Comparison of ENCODE assay signal across 29 cellular contexts in genomic region chr11:128536521-128536920, GRCh38.
"Had no signal": no experiment of that assay in that cellular context is flagged by ENCODE, and none has a peak within 500 bp of the region (broad histone marks: within the 10 kb centered on the region; RNA-seq: fewer than 3 reads in every experiment).

No MANE protein-coding gene starts in this region.

- FAIRE-seq: kidney had no signal

- ATAC-seq: esophagus mucosa; gastroesophageal sphincter; heart left ventricle; left ventricle myocardium superior; natural killer cell; sciatic nerve; stimulated activated naive CD8-positive, alpha-beta T cell treated with anti-CD3 and anti-CD28 coated beads, Interleukin-15, amount 100 ng/mL, for 72 hours had no signal

- H3K4me1 ChIP-seq: colonic mucosa, gastroesophageal sphincter had no signal

- H3K36me3 ChIP-seq: colonic mucosa, gastroesophageal sphincter, heart left ventricle, ovary, thyroid gland, vagina had no signal

- H3K9me3 ChIP-seq: colonic mucosa, gastroesophageal sphincter, heart left ventricle, ovary, thyroid gland, vagina had no signal

- H3K27me3 Mint-ChIP-seq: memory B cell; stimulated activated naive CD8-positive, alpha-beta T cell treated with anti-CD3 and anti-CD28 coated beads, Interleukin-15, amount 100 ng/mL, for 72 hours had no signal

- H3K36me3 Mint-ChIP-seq: natural killer cell had no signal

- H3K27me3 ChIP-seq: colonic mucosa, gastroesophageal sphincter, heart left ventricle, hepatocyte, ovary, thyroid gland, vagina had no signal

- H3K4me1 Mint-ChIP-seq: natural killer cell had no signal

- H3K9me3 Mint-ChIP-seq: dendritic cell treated with granulocyte-macrophage colony-stimulating factor and Interleukin-4, amounts not matched to agents 40 ng/mL and 50 ng/mL, for 4 days; endodermal cell; memory B cell; natural killer cell had no signal

- DNase-seq: colonic mucosa; effector CD8-positive, alpha-beta T cell; endodermal cell; foreskin fibroblast; heart left ventricle; kidney; left ventricle myocardium superior; natural killer cell; occipital lobe; ovary; stimulated activated CD4-positive, alpha-beta T cell treated with anti-CD3 and anti-CD28 coated beads, Interleukin-12 subunit alpha, Interleukin-12 subunit beta, amount 100 ng/mL, for 4 hours; stimulated activated CD4-positive, alpha-beta T cell treated with anti-CD3 and anti-CD28 coated beads, Interleukin-1b, Interleukin-23, amount 100 ng/mL, for 48 hours; stimulated activated CD4-positive, alpha-beta T cell treated with anti-CD3 and anti-CD28 coated beads, Interleukin-4, amount 100 ng/mL, for 1 hour; stimulated activated CD8-positive, alpha-beta memory T cell treated with anti-CD3 and anti-CD28 coated beads, Interleukin-4, amount 100 ng/mL, for 48 hours; stimulated activated naive CD4-positive, alpha-beta T cell; stimulated activated naive CD8-positive, alpha-beta T cell treated with anti-CD3 and anti-CD28 coated beads, Interleukin-15, amount 100 ng/mL, for 72 hours; thyroid gland; trophoblast cell had no signal

- H3K27ac ChIP-seq: colonic mucosa, epithelial cell of prostate, gastroesophageal sphincter, heart left ventricle, hepatocyte, ovary, thyroid gland, vagina had no signal

- H3K4me3 ChIP-seq: colonic mucosa, gastroesophageal sphincter, heart left ventricle, hepatocyte, lung, ovary, smooth muscle cell, thyroid gland, vagina had no signal

- H3K27ac Mint-ChIP-seq: dendritic cell treated with granulocyte-macrophage colony-stimulating factor and Interleukin-4, amounts not matched to agents 40 ng/mL and 50 ng/mL, for 4 days; endodermal cell; memory B cell; natural killer cell; progenitor cell of endocrine pancreas; stimulated activated naive CD8-positive, alpha-beta T cell treated with anti-CD3 and anti-CD28 coated beads, Interleukin-15, amount 100 ng/mL, for 72 hours had no signal

- H3K4me3 Mint-ChIP-seq: dendritic cell treated with granulocyte-macrophage colony-stimulating factor and Interleukin-4, amounts not matched to agents 40 ng/mL and 50 ng/mL, for 4 days; endodermal cell; memory B cell; natural killer cell; stimulated activated naive CD8-positive, alpha-beta T cell treated with anti-CD3 and anti-CD28 coated beads, Interleukin-15, amount 100 ng/mL, for 72 hours had no signal
